In genomic region chr12:23005387-23005786, GRCh38 we compare ENCODE assay signal across 24 cellular contexts.
"Had no signal": no experiment of that assay in that cellular context is flagged by ENCODE, and none has a peak within 500 bp of the region (broad histone marks: within the 10 kb centered on the region; RNA-seq: fewer than 3 reads in every experiment).

No MANE protein-coding gene starts in this region.

- H3K4me3 Mint-ChIP-seq: dendritic cell treated with granulocyte-macrophage colony-stimulating factor and Interleukin-4, amounts not matched to agents 40 ng/mL and 50 ng/mL, for 4 days; effector memory CD8-positive, alpha-beta T cell; endodermal cell; mesothelial cell of epicardium; naive B cell had no signal

- H3K9me3 ChIP-seq: colonic mucosa, esophagus squamous epithelium, gastrocnemius medialis, heart right ventricle, left ventricle myocardium inferior, lower lobe of right lung, mucosa of descending colon had no signal

- H3K4me1 ChIP-seq: colonic mucosa, gastrocnemius medialis, lower lobe of right lung had no signal

- H3K27me3 ChIP-seq: colonic mucosa, esophagus squamous epithelium, gastrocnemius medialis, heart right ventricle had no signal

- H3K9me3 Mint-ChIP-seq: effector memory CD8-positive, alpha-beta T cell; mesothelial cell of epicardium had no signal

- DNase-seq: colonic mucosa; cortex of kidney; effector CD8-positive, alpha-beta T cell; effector memory CD8-positive, alpha-beta T cell; endodermal cell; erythroblast; esophagus squamous epithelium; foreskin fibroblast; foreskin melanocyte; gastrocnemius medialis; glutamatergic neuron; head of caudate nucleus; heart right ventricle; hippocampal formation; left cardiac atrium; left ventricle myocardium inferior; lower lobe of right lung; mesenchymal stem cell; mucosa of descending colon; naive B cell had no signal

- H3K27ac Mint-ChIP-seq: dendritic cell treated with granulocyte-macrophage colony-stimulating factor and Interleukin-4, amounts not matched to agents 40 ng/mL and 50 ng/mL, for 4 days; effector memory CD8-positive, alpha-beta T cell; endodermal cell; mesothelial cell of epicardium; naive B cell had no signal

- ATAC-seq: effector memory CD8-positive, alpha-beta T cell; esophagus mucosa; gastrocnemius medialis; heart right ventricle; left cardiac atrium; lower lobe of right lung; mucosa of descending colon had no signal

- H3K36me3 Mint-ChIP-seq: mesothelial cell of epicardium, naive B cell had no signal

- H3K4me1 Mint-ChIP-seq: mesothelial cell of epicardium, naive B cell had no signal

- H3K4me3 ChIP-seq: colonic mucosa, esophagus squamous epithelium, gastrocnemius medialis, heart right ventricle, left ventricle myocardium inferior, lower lobe of right lung, mucosa of descending colon had no signal

- H3K36me3 ChIP-seq: colonic mucosa, esophagus squamous epithelium, gastrocnemius medialis, heart right ventricle, left ventricle myocardium inferior, lower lobe of right lung had no signal

- H3K27ac ChIP-seq: colonic mucosa, epithelial cell of prostate, esophagus squamous epithelium, gastrocnemius medialis, heart right ventricle, lower lobe of right lung had no signal

- H3K27me3 Mint-ChIP-seq: dendritic cell treated with granulocyte-macrophage colony-stimulating factor and Interleukin-4, amounts not matched to agents 40 ng/mL and 50 ng/mL, for 4 days; effector memory CD8-positive, alpha-beta T cell; naive B cell had no signal
